15 cellular contexts compared by ENCODE assay signal in the genomic region with DNA sequence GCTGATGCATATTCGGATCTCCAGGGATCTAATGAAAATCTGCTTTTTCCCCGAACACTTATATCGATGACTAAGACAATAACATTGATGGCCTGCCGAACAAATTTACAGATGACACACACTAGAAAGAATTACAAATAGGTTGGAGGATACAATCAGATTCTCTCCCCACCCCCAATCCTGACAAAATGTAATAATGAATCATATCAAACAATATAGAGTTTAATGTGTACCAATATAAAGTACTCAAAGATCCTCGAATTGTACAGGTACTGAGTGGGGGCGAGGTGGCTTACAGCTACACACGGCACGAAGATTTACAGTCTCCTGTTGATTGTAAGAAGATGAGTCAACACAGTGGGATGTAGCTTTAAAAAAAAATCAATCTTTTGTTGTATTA.
"Had no signal": no experiment of that assay in that cellular context is flagged by ENCODE, and none has a peak within 500 bp of the region (broad histone marks: within the 10 kb centered on the region; RNA-seq: fewer than 3 reads in every experiment).

No MANE protein-coding gene starts in this region.

- H3K27me3 ChIP-seq: gastrocnemius medialis, heart right ventricle, neural progenitor cell, pancreas, spleen, stomach, testis, upper lobe of left lung had no signal

- ATAC-seq: gastrocnemius medialis, heart right ventricle, pancreas, sciatic nerve had no signal

- H3K9me3 ChIP-seq: gastrocnemius medialis, heart right ventricle, pancreas, spleen, stomach, testis, upper lobe of left lung had no signal

- H3K4me2 ChIP-seq: neural progenitor cell had no signal

- FAIRE-seq: pancreas had no signal

- H3K9ac ChIP-seq: neural progenitor cell had no signal

- H3K4me1 ChIP-seq: neural progenitor cell, pancreas, spleen, stomach, testis, upper lobe of left lung had no signal

- H3K27ac ChIP-seq: gastrocnemius medialis, heart right ventricle, neural progenitor cell, pancreas, spleen, stomach, testis, upper lobe of left lung had no signal

- DNase-seq: activated B cell treated with CpG ODN at 0.5 μM for 24 hours; activated CD4-positive, alpha-beta T cell treated with anti-CD3 and anti-CD28 coated beads, Interleukin-2, amount 10 ng/mL, durations not matched to agents 24 days and 14 days; activated gamma-delta T cell treated with Interleukin-2 at 50 U/mL for 16 hours; amniotic stem cell; effector memory CD4-positive, alpha-beta T cell; gastrocnemius medialis; heart right ventricle; pancreas; spleen; stomach; testis; upper lobe of left lung had no signal

- H3K4me3 ChIP-seq: gastrocnemius medialis, heart right ventricle, lung, neural progenitor cell, pancreas, spleen, stomach, testis, upper lobe of left lung had no signal

- H2AFZ ChIP-seq: neural progenitor cell had no signal

- H3K36me3 ChIP-seq: gastrocnemius medialis, heart right ventricle, neural progenitor cell, pancreas, spleen, stomach, upper lobe of left lung had no signal
